Comparison of ENCODE assay signal across 1 cellular context in the genomic region with DNA sequence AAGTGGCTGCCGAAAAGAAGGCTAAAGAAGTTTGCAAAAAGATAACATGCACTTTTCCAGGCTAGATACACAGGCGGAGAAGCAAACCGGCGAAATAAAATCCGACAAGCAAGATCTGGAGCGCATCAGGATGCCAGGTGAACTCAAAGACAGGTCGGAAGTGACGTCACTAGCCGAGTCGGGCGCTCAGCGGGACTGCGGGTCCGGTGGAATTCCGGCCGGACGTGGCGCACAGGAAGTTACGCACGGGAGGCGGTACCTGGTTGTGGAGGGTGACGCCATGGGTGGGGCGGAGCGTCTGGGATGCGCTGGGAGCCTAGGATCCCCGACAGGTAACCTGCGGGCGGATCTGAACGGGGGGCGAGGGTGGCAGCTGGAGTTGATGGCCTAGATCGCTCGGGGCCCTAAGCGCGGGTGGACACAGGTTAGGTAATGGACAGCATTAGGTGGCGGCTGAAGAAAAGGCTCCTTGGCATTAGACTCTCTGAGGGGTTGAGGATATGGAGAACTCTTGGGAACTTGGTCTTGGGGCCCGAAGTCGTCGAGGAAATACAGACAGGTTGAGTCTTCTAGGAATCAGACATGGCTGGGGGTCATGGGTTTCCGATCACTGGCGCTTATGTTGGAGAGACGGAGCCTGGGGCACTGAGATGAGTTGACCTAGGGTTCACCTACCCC.
TF ChIP-seq lines count a peak whose summit lies in the region.

No MANE protein-coding gene starts in this region.

TF ChIP-seq in GM12878, 131 proteins besides CTCF, POLR2A, EP300 and RAD21 (continued from another document):
- TF ChIP-seq, protein P1, sequence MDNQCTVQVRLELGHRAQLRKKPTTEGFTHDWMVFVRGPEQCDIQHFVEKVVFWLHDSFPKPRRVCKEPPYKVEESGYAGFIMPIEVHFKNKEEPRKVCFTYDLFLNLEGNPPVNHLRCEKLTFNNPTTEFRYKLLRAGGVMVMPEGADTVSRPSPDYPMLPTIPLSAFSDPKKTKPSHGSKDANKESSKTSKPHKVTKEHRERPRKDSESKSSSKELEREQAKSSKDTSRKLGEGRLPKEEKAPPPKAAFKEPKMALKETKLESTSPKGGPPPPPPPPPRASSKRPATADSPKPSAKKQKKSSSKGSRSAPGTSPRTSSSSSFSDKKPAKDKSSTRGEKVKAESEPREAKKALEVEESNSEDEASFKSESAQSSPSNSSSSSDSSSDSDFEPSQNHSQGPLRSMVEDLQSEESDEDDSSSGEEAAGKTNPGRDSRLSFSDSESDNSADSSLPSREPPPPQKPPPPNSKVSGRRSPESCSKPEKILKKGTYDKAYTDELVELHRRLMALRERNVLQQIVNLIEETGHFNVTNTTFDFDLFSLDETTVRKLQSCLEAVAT (IDR thresholded peaks at IDR 0.05): 0 out of 2 replicates have a peak, but pooled peaks have one; percentile 48
- TF ChIP-seq SMAD5 (IDR thresholded peaks at IDR 0.05; ENCODE audit: low read depth): peak; percentile 60; the same call in 1 of the 2 replicates
- TF ChIP-seq SMAD1 (IDR thresholded peaks at IDR 0.05; ENCODE audit: low read depth, partially characterized antibody): peak; percentile 23
